In genomic region chr17:82860606-82861392, GRCh38 we compare ENCODE assay signal across 1 cellular context.
TF ChIP-seq lines count a peak whose summit lies in the region.

No MANE protein-coding gene starts in this region.

TF ChIP-seq in HepG2, 621 proteins besides CTCF, POLR2A, EP300 and RAD21 (continued from another document):
- TF ChIP-seq NCOA1 (CRISPR knock-in tag; IDR thresholded peaks at IDR 0.05) (no peak), GZF1 (CRISPR knock-in tag; IDR thresholded peaks at IDR 0.05) (no peak)
- TF ChIP-seq, protein P1, sequence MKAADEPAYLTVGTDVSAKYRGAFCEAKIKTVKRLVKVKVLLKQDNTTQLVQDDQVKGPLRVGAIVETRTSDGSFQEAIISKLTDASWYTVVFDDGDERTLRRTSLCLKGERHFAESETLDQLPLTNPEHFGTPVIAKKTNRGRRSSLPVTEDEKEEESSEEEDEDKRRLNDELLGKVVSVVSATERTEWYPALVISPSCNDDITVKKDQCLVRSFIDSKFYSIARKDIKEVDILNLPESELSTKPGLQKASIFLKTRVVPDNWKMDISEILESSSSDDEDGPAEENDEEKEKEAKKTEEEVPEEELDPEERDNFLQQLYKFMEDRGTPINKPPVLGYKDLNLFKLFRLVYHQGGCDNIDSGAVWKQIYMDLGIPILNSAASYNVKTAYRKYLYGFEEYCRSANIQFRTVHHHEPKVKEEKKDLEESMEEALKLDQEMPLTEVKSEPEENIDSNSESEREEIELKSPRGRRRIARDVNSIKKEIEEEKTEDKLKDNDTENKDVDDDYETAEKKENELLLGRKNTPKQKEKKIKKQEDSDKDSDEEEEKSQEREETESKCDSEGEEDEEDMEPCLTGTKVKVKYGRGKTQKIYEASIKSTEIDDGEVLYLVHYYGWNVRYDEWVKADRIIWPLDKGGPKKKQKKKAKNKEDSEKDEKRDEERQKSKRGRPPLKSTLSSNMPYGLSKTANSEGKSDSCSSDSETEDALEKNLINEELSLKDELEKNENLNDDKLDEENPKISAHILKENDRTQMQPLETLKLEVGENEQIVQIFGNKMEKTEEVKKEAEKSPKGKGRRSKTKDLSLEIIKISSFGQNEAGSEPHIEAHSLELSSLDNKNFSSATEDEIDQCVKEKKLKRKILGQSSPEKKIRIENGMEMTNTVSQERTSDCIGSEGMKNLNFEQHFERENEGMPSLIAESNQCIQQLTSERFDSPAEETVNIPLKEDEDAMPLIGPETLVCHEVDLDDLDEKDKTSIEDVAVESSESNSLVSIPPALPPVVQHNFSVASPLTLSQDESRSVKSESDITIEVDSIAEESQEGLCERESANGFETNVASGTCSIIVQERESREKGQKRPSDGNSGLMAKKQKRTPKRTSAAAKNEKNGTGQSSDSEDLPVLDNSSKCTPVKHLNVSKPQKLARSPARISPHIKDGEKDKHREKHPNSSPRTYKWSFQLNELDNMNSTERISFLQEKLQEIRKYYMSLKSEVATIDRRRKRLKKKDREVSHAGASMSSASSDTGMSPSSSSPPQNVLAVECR (CRISPR knock-in tag; IDR thresholded peaks at IDR 0.05; ENCODE audit: borderline replicate concordance): no peak
